ENCODE assay signal across 17 cellular contexts in the genomic region with DNA sequence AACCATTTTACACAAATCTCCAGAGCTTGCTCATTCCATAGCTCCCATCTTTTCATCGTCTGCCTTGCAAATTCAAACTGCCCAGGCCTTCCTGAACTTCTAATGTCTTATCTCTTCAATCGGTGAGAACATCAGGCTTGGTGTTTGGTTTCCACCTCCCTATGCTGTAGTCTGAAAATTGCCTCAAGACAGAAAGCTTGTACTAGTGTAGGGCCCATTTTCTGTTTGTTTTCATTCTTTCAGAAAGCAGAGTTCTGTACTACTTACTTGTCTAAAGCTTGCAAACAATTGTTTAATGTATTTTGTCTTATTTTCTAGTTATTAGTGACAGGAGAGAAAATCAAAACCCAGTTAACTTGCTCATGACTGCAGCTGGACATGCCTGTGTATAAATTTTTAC. TPM values are rescaled to one million over a fixed set of nuclear protein-coding genes. Genes with fewer than 3 reads are reported as not detected.
"Had no signal": no experiment of that assay in that cellular context is flagged by ENCODE, and none has a peak within 500 bp of the region (broad histone marks: within the 10 kb centered on the region; RNA-seq: fewer than 3 reads in every experiment).

No MANE protein-coding gene starts in this region.

- DNase-seq: activated CD4-positive, alpha-beta T cell treated with anti-CD3 and anti-CD28 coated beads, Interleukin-2, amount 50 U/mL, for 1 hour; activated naive CD4-positive, alpha-beta T cell treated with anti-CD3 and anti-CD28 coated beads, Interleukin-2, amount 50 U/mL, for 16 hours; activated T-cell treated with anti-CD3 and anti-CD28 coated beads for 4 hours; amniotic stem cell; body of pancreas; cerebellar nuclear complex; erythroblast; glutamatergic neuron; left colon; occipital lobe; sigmoid colon; stimulated activated CD4-positive, alpha-beta T cell treated with anti-CD3 and anti-CD28 coated beads, Interleukin-2, amount 100 ng/mL, for 48 hours; stimulated activated naive CD4-positive, alpha-beta T cell treated with Interleukin-2 at 50 U/mL for 16 hours had no signal

- ATAC-seq: activated T-helper 17 cell treated with anti-CD3 and anti-CD28 coated beads, Interleukin-2, amount 50 U/mL, for 72 hours; body of pancreas; left colon; natural killer cell treated with Interleukin-12 subunit alpha and Interleukin-12 subunit beta and Interleukin-15 and Interleukin-18, amount 100 ng/mL, for 72 hours had no signal

RNA-seq across cellular contexts. Expression of gene HOOK1, which starts 16.8 kb away (rescaled TPM):
- total RNA-seq: lung microvascular endothelial cell, pulmonary artery endothelial cell had no signal
